Comparison of ENCODE assay signal across 13 cellular contexts in genomic region chr1:204711947-204712701, GRCh38. TPM values are rescaled to one million over a fixed set of nuclear protein-coding genes. Genes with fewer than 3 reads are reported as not detected.
DNase-seq lines count a peak whose midpoint lies in the region; ATAC-seq, FAIRE-seq and TF ChIP-seq lines count a peak whose summit lies in the region.
"Had no signal": no experiment of that assay in that cellular context is flagged by ENCODE, and none has a peak within 500 bp of the region (broad histone marks: within the 10 kb centered on the region; RNA-seq: fewer than 3 reads in every experiment).

No MANE protein-coding gene starts in this region.

- peak overlapping the region; percentile 25; the same call in 1 of the 2 replicates for H3K9ac ChIP-seq in BLaER1
- no peak overlapping the region for H3K9ac ChIP-seq in HepG2 (ENCODE audit: insufficient read depth, low read depth, low read length)
- H3K9ac ChIP-seq: KMS-11 had no signal

- intact Hi-C loops in HepG2 (cut with micrococcal nuclease; ENCODE audit: unreplicated experiment) = no loop called here

- no peaks in the 10 kb centered on the region for H3K79me2 ChIP-seq in HepG2 (ENCODE audit: insufficient read depth, low read length)

- peak overlapping the region; percentile 82 for H3K27ac ChIP-seq in BLaER1
- H3K27ac ChIP-seq in HepG2 (ENCODE audit: extremely low read length, insufficient read depth, low read length) = no peak overlapping the region
- H3K27ac ChIP-seq: KMS-11, pancreas had no signal

- peak overlapping the region; percentile 30; the same call in 1 of the 2 replicates for H3K4me3 ChIP-seq in BLaER1
- H3K4me3 ChIP-seq in HepG2 (replicated peaks in 1 of 3; ENCODE audit: insufficient read depth in 1 of 3, low read depth in 2 of 3, low read length in 3 of 3) = no peak overlapping the region
- no peak overlapping the region for H3K4me3 ChIP-seq in HAP-1
- H3K4me3 ChIP-seq: pancreas had no signal

- H3K4me1 ChIP-seq in BLaER1 (peaks cover 93% of the 10 kb centered on the region), HepG2 (ENCODE audit: insufficient read depth, low read length) (peaks cover 27% of the 10 kb centered on the region), HAP-1 (peaks cover 17% of the 10 kb centered on the region)
- H3K4me1 ChIP-seq: pancreas had no signal

- in situ Hi-C loops in HepG2 (cut with HindIII; ENCODE audit: extremely low pct_ligation_motif_present, low pct_unique_long_range_greater_than_20kb) = no loop called here
- in situ Hi-C loops in HAP-1 (cut with MboI; ENCODE audit: low sequenced_read_pairs) = no loop called here

- WGBS in HepG2 (ENCODE audit: low lambda C conversion rate) = 40% methylated on average over 18 of the region's 23 CpGs

- no peak for TF ChIP-seq POLR2A in HepG2 (IDR thresholded peaks at IDR 0.05; ENCODE audit: insufficient read depth in 1 of 2, low read depth in 2 of 2, low read length in 2 of 2)

- no peak overlapping the region for H2AFZ ChIP-seq in HepG2 (ENCODE audit: low read length)

- CTCF ChIA-PET in HepG2 (lab: Yijun Ruan, JAX; ENCODE audit: low intra/inter-chr PET ratio, low total read pairs) = no interaction called here

- no peak for TF ChIP-seq RAD21 in HepG2 (CRISPR knock-in tag; IDR thresholded peaks at IDR 0.05)

- no peak for FAIRE-seq in HepG2 (lab: Jason Lieb, UNC)
- FAIRE-seq: endothelial cell of umbilical vein, pancreas had no signal

- H3K9me3 ChIP-seq in BLaER1 (no peaks in the 10 kb centered on the region), HepG2 (ENCODE audit: low read length) (no peaks in the 10 kb centered on the region), HAP-1 (no peaks in the 10 kb centered on the region)
- H3K9me3 ChIP-seq: pancreas had no signal

- TF ChIP-seq CTCF in HepG2 (CRISPR knock-in tag; IDR thresholded peaks at IDR 0.05) = no peak

- H3K36me3 ChIP-seq in BLaER1 (no peaks in the 10 kb centered on the region), HepG2 (replicated peaks in 1 of 2; ENCODE audit: control insufficient read depth in 1 of 2, insufficient read depth in 2 of 2, low read length in 2 of 2) (no peaks in the 10 kb centered on the region), HAP-1 (replicated peaks) (no peaks in the 10 kb centered on the region)
- H3K36me3 ChIP-seq: pancreas had no signal

- TF ChIP-seq EP300 in HepG2 (IDR thresholded peaks at IDR 0.05; ENCODE audit: low read depth in 2 of 2, low read length in 2 of 2) (no peak), HepG2 (CRISPR knock-in tag; IDR thresholded peaks at IDR 0.05; ENCODE audit: borderline replicate concordance) (no peak)

- peak; percentile 18 for DNase-seq in NCI-H1436 (lab: John Stamatoyannopoulos, UW)
- peak; percentile 35 for DNase-seq in SK-N-DZ (ENCODE audit: low spot score)
- no peak for DNase-seq in HepG2 (ENCODE audit: low spot score)
- DNase-seq in HAP-1 (ENCODE audit: low spot score in 2 of 2) = no peak
- DNase-seq: activated CD4-positive, alpha-beta T cell treated with anti-CD3 and anti-CD28 coated beads, Interleukin-2, amount 50 U/mL, for 4 hours; immature natural killer cell; pancreas had no signal

- ATAC-seq in HepG2 = no peak
- no peak for ATAC-seq in GM19397 (IDR thresholded peaks at IDR 0.05; ENCODE audit: unreplicated experiment)
- no peak for ATAC-seq in GM21528 (IDR thresholded peaks at IDR 0.05; ENCODE audit: low FRiP score, unreplicated experiment)
- no peak for ATAC-seq in HG02642 (IDR thresholded peaks at IDR 0.05; ENCODE audit: poor library complexity, unreplicated experiment)

- H4K20me1 ChIP-seq in BLaER1 = no peaks in the 10 kb centered on the region
- H4K20me1 ChIP-seq in HepG2 (ENCODE audit: insufficient read depth, low read length) = no peaks in the 10 kb centered on the region

- BruUV-seq in HepG2 (replicated peaks; lab: Mats Ljungman, UMichigan) = no TSS peak

- H3K4me2 ChIP-seq in BLaER1 = peak overlapping the region; percentile 80
- no peak overlapping the region for H3K4me2 ChIP-seq in HepG2 (ENCODE audit: low read depth, low read length)
- H3K4me2 ChIP-seq: KMS-11 had no signal

- H3K27me3 ChIP-seq in BLaER1 = no peaks in the 10 kb centered on the region
- peaks cover 0 to 7% of the 10 kb centered on the region in 2 experiments; a peak in 3 of 5 replicates for H3K27me3 ChIP-seq in HepG2 (ENCODE audit: control insufficient read depth in 1 of 2, insufficient read depth in 2 of 2, low read length in 2 of 2)
- peaks cover 27% of the 10 kb centered on the region for H3K27me3 ChIP-seq in HAP-1 (ENCODE audit: low read depth)

- POLR2A ChIA-PET in HepG2 (lab: Yijun Ruan, JAX) = no interaction called here

TF ChIP-seq in HepG2, 621 proteins besides CTCF, POLR2A, EP300 and RAD21:
- peak; percentile 22 for TF ChIP-seq HNF4A (CRISPR knock-in tag; IDR thresholded peaks at IDR 0.05)
- TF ChIP-seq FOXA3 (CRISPR knock-in tag; IDR thresholded peaks at IDR 0.05) = 0 out of 2 replicates have a peak, but pooled peaks have one; percentile 8
- TF ChIP-seq ZFP62 (CRISPR knock-in tag; IDR thresholded peaks at IDR 0.05) = no peak
TF ChIP-seq in HepG2: peak in this region for 2.

RNA-seq across cellular contexts. Expression of gene LRRN2, which starts 26.6 kb away (rescaled TPM):
- polyA plus RNA-seq in SK-N-DZ (2014; cell fraction: cytosol; rRNA removed) = 1.8 and 2.0 TPM in 2 replicates
- 1.6 and 2.1 TPM in 2 replicates for polyA plus RNA-seq in SK-N-DZ (2014; cell fraction: nucleus; rRNA removed)
- not detected in 2 replicates for total RNA-seq in HepG2 (2016; rRNA removed; fragmentation: Illumina TruSeq; extraction: Trizol)
- total RNA-seq in HepG2 (2016; cell fraction: cytosol; rRNA removed; fragmentation: Illumina TruSeq; extraction: Trizol; ENCODE audit: low read depth) = not detected in 2 replicates
- total RNA-seq in HepG2 (2016; cell fraction: insoluble cytoplasmic fraction; rRNA removed; fragmentation: Illumina TruSeq; extraction: Trizol) = not detected in 2 replicates
- not detected in 2 replicates for total RNA-seq in HepG2 (2016; cell fraction: membrane; rRNA removed; fragmentation: Illumina TruSeq; extraction: Trizol)
- total RNA-seq in HepG2 (2016; cell fraction: nucleus; rRNA removed; fragmentation: Illumina TruSeq; extraction: Trizol) = not detected in 2 replicates
- polyA plus RNA-seq in HepG2 (2011; rRNA removed) = not detected in 2 replicates
- not detected in 2 replicates for polyA plus RNA-seq in HepG2 (2011; cell fraction: cytosol; rRNA removed)
- polyA plus RNA-seq in HepG2 (2011; cell fraction: nucleus; rRNA removed) = not detected in 2 replicates
- polyA plus RNA-seq in HepG2 (2012) = 0.04 TPM in 1 of 2 replicates, not detected in the other
- polyA plus RNA-seq in HepG2 (2016; cell fraction: cytosol; fragmentation: Illumina TruSeq; extraction: Trizol; ENCODE audit: low read depth) = not detected in 2 replicates
- polyA plus RNA-seq in HepG2 (2016; cell fraction: insoluble cytoplasmic fraction; fragmentation: Illumina TruSeq; extraction: Trizol; ENCODE audit: low read depth) = not detected in 2 replicates
- not detected in 2 replicates for polyA plus RNA-seq in HepG2 (2016; cell fraction: membrane; fragmentation: Illumina TruSeq; extraction: Trizol; ENCODE audit: low read depth)
- polyA plus RNA-seq in HepG2 (2016; cell fraction: nucleus; fragmentation: Illumina TruSeq; extraction: Trizol; ENCODE audit: insufficient read depth, low read depth) = not detected in 2 replicates
- polyA minus RNA-seq in HepG2 (2011; rRNA and poly(A)+ RNA removed; ENCODE audit: low replicate concordance) = not detected in 2 replicates
- not detected in 2 replicates for polyA minus RNA-seq in HepG2 (2011; cell fraction: cytosol; rRNA and poly(A)+ RNA removed)
- not detected in 2 replicates for polyA minus RNA-seq in HepG2 (2011; cell fraction: nucleus; rRNA and poly(A)+ RNA removed)
- total RNA-seq: endothelial cell of umbilical vein had no signal
- polyA plus RNA-seq: endothelial cell of umbilical vein, immature natural killer cell had no signal

Comparison
In these comparisons a context has a peak if more than half of its experiments do, and no peak if none do; other contexts are left out.
1. DNase-seq: peak in NCI-H1436 (single experiment) and SK-N-DZ (single experiment); none in HepG2 (single experiment) and HAP-1 (0 of 2).